Comparison of ENCODE assay signal across 35 cellular contexts in the genomic region with DNA sequence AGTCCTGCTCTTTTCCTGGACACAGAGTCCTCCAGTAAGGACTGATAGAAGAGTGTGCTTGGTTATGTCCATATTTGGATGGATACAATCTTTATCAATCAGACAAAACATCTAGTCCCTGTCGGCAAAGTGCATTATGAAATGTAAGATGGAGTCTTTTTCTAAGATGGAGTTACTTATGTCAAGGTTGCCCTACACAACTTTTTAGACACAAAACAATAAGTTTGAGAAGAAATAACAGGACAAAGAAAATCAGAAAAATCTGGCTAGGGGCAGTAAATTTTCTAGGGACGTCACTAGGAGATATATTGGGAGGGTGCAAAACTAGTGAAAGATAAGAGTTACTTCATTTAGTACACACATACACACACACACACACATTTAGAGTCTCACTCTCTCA.
"Had no signal": no experiment of that assay in that cellular context is flagged by ENCODE, and none has a peak within 500 bp of the region (broad histone marks: within the 10 kb centered on the region; RNA-seq: fewer than 3 reads in every experiment).

No MANE protein-coding gene starts in this region.

- H3K27ac Mint-ChIP-seq: activated B cell treated with CpG ODN at 0.5 μM for 24 hours; activated CD4-positive, alpha-beta memory T cell treated with anti-CD3 and anti-CD28 coated beads for 36 hours; activated CD4-positive, alpha-beta T cell treated with anti-CD3 and anti-CD28 coated beads, Interleukin-2, amount 10 ng/mL, durations not matched to agents 24 days and 14 days; activated CD8-positive, alpha-beta T cell treated with anti-CD3 and anti-CD28 coated beads for 36 hours; activated naive CD4-positive, alpha-beta T cell treated with anti-CD3 and anti-CD28 coated beads for 36 hours; activated naive CD4-positive, alpha-beta T cell treated with anti-CD3 and anti-CD28 coated beads, Interleukin-2, amount 50 U/mL, for 72 hours; activated naive CD8-positive, alpha-beta T cell treated with anti-CD3 and anti-CD28 coated beads for 36 hours; activated T-cell treated with anti-CD3 and anti-CD28 coated beads, Interleukin-2, amount 50 U/mL, for 72 hours; activated T-helper 1 cell treated with anti-CD3 and anti-CD28 coated beads, Interleukin-12 subunit alpha, Interleukin-12 subunit beta, Interleukin-2, Interleukin-4 antibody, amounts not matched to agents 30 ng/mL and 10 ng/mL and 1 ng/mL, durations not matched to agents 14 hours and 24 hours and 36 hours; activated T-helper 17 cell treated with anti-CD3 and anti-CD28 coated beads, Interleukin-2, amount 50 U/mL, for 72 hours; T-helper 2 cell treated with Interferon-gamma antibody and Interleukin-4, amounts not matched to agents 5 μg/mL and 100 μg/mL, for 36 hours had no signal

- H3K9me3 Mint-ChIP-seq: activated CD4-positive, alpha-beta memory T cell treated with anti-CD3 and anti-CD28 coated beads for 36 hours; activated CD8-positive, alpha-beta T cell treated with anti-CD3 and anti-CD28 coated beads for 36 hours; activated naive CD4-positive, alpha-beta T cell treated with anti-CD3 and anti-CD28 coated beads for 36 hours; activated naive CD4-positive, alpha-beta T cell treated with anti-CD3 and anti-CD28 coated beads, Interleukin-2, amount 50 U/mL, for 72 hours; activated naive CD8-positive, alpha-beta T cell treated with anti-CD3 and anti-CD28 coated beads for 36 hours; activated T-cell treated with anti-CD3 and anti-CD28 coated beads, Interleukin-2, amount 50 U/mL, for 4 hours; activated T-cell treated with anti-CD3 and anti-CD28 coated beads, Interleukin-2, amount 50 U/mL, for 72 hours; activated T-helper 17 cell treated with anti-CD3 and anti-CD28 coated beads, Interleukin-2, amount 50 U/mL, for 72 hours; T-helper 2 cell treated with Interferon-gamma antibody and Interleukin-4, amounts not matched to agents 5 μg/mL and 100 μg/mL, for 36 hours had no signal

- H3K4me1 ChIP-seq: adrenal gland, body of pancreas, breast epithelium had no signal

- H3K27me3 ChIP-seq: adrenal gland, body of pancreas, brain microvascular endothelial cell, breast epithelium had no signal

- H3K4me3 Mint-ChIP-seq: activated B cell treated with CpG ODN at 0.5 μM for 24 hours; activated CD4-positive, alpha-beta memory T cell treated with anti-CD3 and anti-CD28 coated beads for 36 hours; activated CD4-positive, alpha-beta T cell treated with anti-CD3 and anti-CD28 coated beads, Interleukin-2, amount 10 ng/mL, durations not matched to agents 24 days and 14 days; activated CD8-positive, alpha-beta T cell treated with anti-CD3 and anti-CD28 coated beads for 36 hours; activated naive CD4-positive, alpha-beta T cell treated with anti-CD3 and anti-CD28 coated beads for 36 hours; activated naive CD8-positive, alpha-beta T cell treated with anti-CD3 and anti-CD28 coated beads for 36 hours; activated T-cell treated with anti-CD3 and anti-CD28 coated beads, Interleukin-2, amount 50 U/mL, for 4 hours; activated T-cell treated with anti-CD3 and anti-CD28 coated beads, Interleukin-2, amount 50 U/mL, for 72 hours; activated T-helper 1 cell treated with anti-CD3 and anti-CD28 coated beads, Interleukin-12 subunit alpha, Interleukin-12 subunit beta, Interleukin-2, Interleukin-4 antibody, amounts not matched to agents 30 ng/mL and 10 ng/mL and 1 ng/mL, durations not matched to agents 14 hours and 24 hours and 36 hours; activated T-helper 17 cell treated with anti-CD3 and anti-CD28 coated beads, Interleukin-2, amount 50 U/mL, for 72 hours; T-helper 2 cell treated with Interferon-gamma antibody and Interleukin-4, amounts not matched to agents 5 μg/mL and 100 μg/mL, for 36 hours had no signal

- H3K4me3 ChIP-seq: adrenal gland, body of pancreas, breast epithelium had no signal

- FAIRE-seq: astrocyte, TTC549 had no signal

- DNase-seq: activated B cell treated with CpG ODN at 0.5 μM for 24 hours; activated CD4-positive, alpha-beta memory T cell treated with anti-CD3 and anti-CD28 coated beads for 36 hours; activated CD4-positive, alpha-beta T cell treated with anti-CD3 and anti-CD28 coated beads for 4 hours; activated CD4-positive, alpha-beta T cell treated with anti-CD3 and anti-CD28 coated beads, Interleukin-2, amount 10 ng/mL, durations not matched to agents 24 days and 14 days; activated CD4-positive, alpha-beta T cell treated with anti-CD3 and anti-CD28 coated beads, Interleukin-2, amount 50 U/mL, for 1 hour; activated CD4-positive, alpha-beta T cell treated with anti-CD3 and anti-CD28 coated beads, Interleukin-2, amount 50 U/mL, for 4 hours; activated CD4-positive, CD25-positive, alpha-beta regulatory T cell treated with anti-CD3 and anti-CD28 coated beads, Interleukin-2, amount 50 U/mL, for 72 hours; activated CD8-positive, alpha-beta memory T cell treated with anti-CD3 and anti-CD28 coated beads, Interleukin-2, amount 50 U/mL, for 4 hours; activated CD8-positive, alpha-beta T cell treated with anti-CD3 and anti-CD28 coated beads for 36 hours; activated effector memory CD4-positive, alpha-beta T cell treated with anti-CD3 and anti-CD28 coated beads, Interleukin-2, amount 50 U/mL, for 16 hours; activated gamma-delta T cell treated with Interleukin-2 at 50 U/mL for 16 hours; activated naive CD4-positive, alpha-beta T cell; activated naive CD4-positive, alpha-beta T cell treated with anti-CD3 and anti-CD28 coated beads for 36 hours; activated naive CD4-positive, alpha-beta T cell treated with anti-CD3 and anti-CD28 coated beads, Interleukin-2, amount 50 U/mL, for 16 hours; activated naive CD8-positive, alpha-beta T cell treated with anti-CD3 and anti-CD28 coated beads for 36 hours; activated T-cell treated with anti-CD3 and anti-CD28 coated beads for 4 hours; activated T-cell treated with anti-CD3 and anti-CD28 coated beads, Interleukin-2, amount 50 U/mL, for 1 hour; activated T-cell treated with anti-CD3 and anti-CD28 coated beads, Interleukin-2, amount 50 U/mL, for 4 hours; activated T-cell treated with anti-CD3 and anti-CD28 coated beads, Interleukin-2, amount 50 U/mL, for 72 hours; adrenal gland; amniotic stem cell; aorta; body of pancreas; brain microvascular endothelial cell; central memory CD4-positive, alpha-beta T cell; T-helper 2 cell; T-helper 9 cell had no signal

- H3K27ac ChIP-seq: adrenal gland, body of pancreas, brain microvascular endothelial cell, breast epithelium, VCaP had no signal

- H3K36me3 Mint-ChIP-seq: activated naive CD8-positive, alpha-beta T cell treated with anti-CD3 and anti-CD28 coated beads for 36 hours had no signal

- H3K9me3 ChIP-seq: adrenal gland, body of pancreas, breast epithelium had no signal

- H3K27me3 Mint-ChIP-seq: activated B cell treated with CpG ODN at 0.5 μM for 24 hours; activated CD4-positive, alpha-beta memory T cell treated with anti-CD3 and anti-CD28 coated beads for 36 hours; activated CD4-positive, alpha-beta T cell treated with anti-CD3 and anti-CD28 coated beads, Interleukin-2, amount 10 ng/mL, durations not matched to agents 24 days and 14 days; activated CD8-positive, alpha-beta T cell treated with anti-CD3 and anti-CD28 coated beads for 36 hours; activated naive CD8-positive, alpha-beta T cell treated with anti-CD3 and anti-CD28 coated beads for 36 hours; activated T-helper 17 cell treated with anti-CD3 and anti-CD28 coated beads, Interleukin-2, amount 50 U/mL, for 72 hours had no signal

- H3K4me1 Mint-ChIP-seq: activated naive CD8-positive, alpha-beta T cell treated with anti-CD3 and anti-CD28 coated beads for 36 hours had no signal

- ATAC-seq: activated CD8-positive, alpha-beta T cell treated with anti-CD3 and anti-CD28 coated beads for 36 hours; activated naive CD4-positive, alpha-beta T cell treated with anti-CD3 and anti-CD28 coated beads, Interleukin-2, amount 50 U/mL, for 72 hours; activated T-cell treated with anti-CD3 and anti-CD28 coated beads, Interleukin-2, amount 50 U/mL, for 4 hours; activated T-cell treated with anti-CD3 and anti-CD28 coated beads, Interleukin-2, amount 50 U/mL, for 72 hours; activated T-helper 17 cell treated with anti-CD3 and anti-CD28 coated beads, Interleukin-2, amount 50 U/mL, for 72 hours; body of pancreas had no signal

- H3K36me3 ChIP-seq: adrenal gland, brain microvascular endothelial cell, breast epithelium had no signal
